ENCODE assay signal across 8 cellular contexts in genomic region chr7:22576941-22577927, GRCh38.
A peak's percentile ranks its signal among the peaks of the same experiment; 100 is the strongest.
DNase-seq lines count a peak whose midpoint lies in the region; ATAC-seq, FAIRE-seq and TF ChIP-seq lines count a peak whose summit lies in the region.

No MANE protein-coding gene starts in this region.

- no peaks in the 10 kb centered on the region for H3K9me3 ChIP-seq in SJSA1 (replicated peaks)

- no peak for TF ChIP-seq CTCF in foreskin fibroblast (IDR thresholded peaks at IDR 0.05; ENCODE audit: low read depth, low read length)

- no peak overlapping the region for H3K27ac Mint-ChIP-seq in activated T-cell treated with anti-CD3 and anti-CD28 coated beads, Interleukin-2, amount 50 U/mL, for 24 hours
- no peak overlapping the region for H3K27ac Mint-ChIP-seq in activated naive CD8-positive, alpha-beta T cell treated with anti-CD3 and anti-CD28 coated beads, Interleukin-2, amount 50 U/mL, for 24 hours

- H3K4me3 ChIP-seq in SJSA1 (no peak overlapping the region), foreskin fibroblast (ENCODE audit: low read depth in 1 of 2, low read length in 2 of 2) (no peak overlapping the region)

- FAIRE-seq in GM19239 (lab: Jason Lieb, UNC) = no peak

- H3K4me1 ChIP-seq in SJSA1 (replicated peaks) = peaks cover 36% of the 10 kb centered on the region

- ATAC-seq in activated naive CD8-positive, alpha-beta T cell treated with anti-CD3 and anti-CD28 coated beads, Interleukin-2, amount 50 U/mL, for 24 hours = no peak

- intact Hi-C loops in posterior cingulate gyrus (cut with DNase I) = no loop called here

- peaks cover 42% of the 10 kb centered on the region for H3K27me3 Mint-ChIP-seq in activated T-cell treated with anti-CD3 and anti-CD28 coated beads, Interleukin-2, amount 50 U/mL, for 24 hours
- H3K27me3 Mint-ChIP-seq in activated naive CD8-positive, alpha-beta T cell treated with anti-CD3 and anti-CD28 coated beads, Interleukin-2, amount 50 U/mL, for 24 hours = peaks cover 38% of the 10 kb centered on the region

- no peaks in the 10 kb centered on the region for H3K36me3 ChIP-seq in SJSA1

- no peaks in the 10 kb centered on the region for H3K9me3 Mint-ChIP-seq in activated T-cell treated with anti-CD3 and anti-CD28 coated beads, Interleukin-2, amount 50 U/mL, for 24 hours
- H3K9me3 Mint-ChIP-seq in activated naive CD8-positive, alpha-beta T cell treated with anti-CD3 and anti-CD28 coated beads, Interleukin-2, amount 50 U/mL, for 24 hours = peaks cover 7% of the 10 kb centered on the region

- H3K36me3 Mint-ChIP-seq in activated T-cell treated with anti-CD3 and anti-CD28 coated beads, Interleukin-2, amount 50 U/mL, for 24 hours (ENCODE audit: low read depth) = no peaks in the 10 kb centered on the region
- no peaks in the 10 kb centered on the region for H3K36me3 Mint-ChIP-seq in activated naive CD8-positive, alpha-beta T cell treated with anti-CD3 and anti-CD28 coated beads, Interleukin-2, amount 50 U/mL, for 24 hours (ENCODE audit: low read depth)

- H3K27ac ChIP-seq in SJSA1 = peak overlapping the region; percentile 76

- H3K4me3 Mint-ChIP-seq in activated T-cell treated with anti-CD3 and anti-CD28 coated beads, Interleukin-2, amount 50 U/mL, for 24 hours = no peak overlapping the region
- H3K4me3 Mint-ChIP-seq in activated naive CD8-positive, alpha-beta T cell treated with anti-CD3 and anti-CD28 coated beads, Interleukin-2, amount 50 U/mL, for 24 hours = no peak overlapping the region

- no peaks in the 10 kb centered on the region for H3K4me1 Mint-ChIP-seq in activated T-cell treated with anti-CD3 and anti-CD28 coated beads, Interleukin-2, amount 50 U/mL, for 24 hours (ENCODE audit: low read depth)
- H3K4me1 Mint-ChIP-seq in activated naive CD8-positive, alpha-beta T cell treated with anti-CD3 and anti-CD28 coated beads, Interleukin-2, amount 50 U/mL, for 24 hours = peaks cover 8% of the 10 kb centered on the region

- H3K27me3 ChIP-seq in SJSA1 (replicated peaks) = no peaks in the 10 kb centered on the region

- DNase-seq in CD1c-positive myeloid dendritic cell (ENCODE audit: extremely low spot score) = peak; percentile 80
- no peak for DNase-seq in SJSA1 (ENCODE audit: low read depth in 1 of 2, low spot score in 2 of 2)
- peak; percentile 94 to 95 for DNase-seq in foreskin fibroblast
- peak; percentile 78 for DNase-seq in pons (ENCODE audit: low spot score)
- no peak for DNase-seq in activated T-cell treated with anti-CD3 and anti-CD28 coated beads, Interleukin-2, amount 50 U/mL, for 24 hours
- DNase-seq in posterior cingulate gyrus = no peak
- DNase-seq in GM19239 (ENCODE audit: insufficient read length, low spot score) = no peak
- DNase-seq in activated naive CD8-positive, alpha-beta T cell treated with anti-CD3 and anti-CD28 coated beads, Interleukin-2, amount 50 U/mL, for 24 hours = no peak

Comparison
In these comparisons a context has a peak if more than half of its experiments do, and no peak if none do; other contexts are left out.
1. DNase-seq: peak in CD1c-positive myeloid dendritic cell (single experiment), foreskin fibroblast (2 of 2) and pons (single experiment); none in SJSA1 (0 of 2), activated T-cell treated with anti-CD3 and anti-CD28 coated beads, Interleukin-2, amount 50 U/mL, for 24 hours (single experiment), posterior cingulate gyrus (0 of 10), GM19239 (single experiment) and activated naive CD8-positive, alpha-beta T cell treated with anti-CD3 and anti-CD28 coated beads, Interleukin-2, amount 50 U/mL, for 24 hours (single experiment).